ENCODE assay signal across 10 cellular contexts in genomic region chr21:41142051-41142795, GRCh38. TPM values are rescaled to one million over a fixed set of nuclear protein-coding genes. Genes with fewer than 3 reads are reported as not detected.
A peak's percentile ranks its signal among the peaks of the same experiment; 100 is the strongest.
DNase-seq lines count a peak whose midpoint lies in the region; ATAC-seq and TF ChIP-seq lines count a peak whose summit lies in the region.
"Had no signal": no experiment of that assay in that cellular context is flagged by ENCODE, and none has a peak within 500 bp of the region (broad histone marks: within the 10 kb centered on the region; RNA-seq: fewer than 3 reads in every experiment).

No MANE protein-coding gene starts in this region.

- H3K4me3 ChIP-seq in AG04450 (ENCODE audit: low read depth, low read length): no peak overlapping the region

- TF ChIP-seq CTCF in AG04450 (IDR thresholded peaks at IDR 0.05; ENCODE audit: low read depth, low read length) (no peak), endothelial cell (IDR thresholded peaks at IDR 0.05; ENCODE audit: unreplicated experiment) (no peak), GM10266 (IDR thresholded peaks at IDR 0.05; ENCODE audit: control insufficient read depth, insufficient read depth, low read depth, missing control alignments) (no peak)

- H3K4me1 Mint-ChIP-seq in endothelial cell (ENCODE audit: unreplicated experiment): peaks cover 22% of the 10 kb centered on the region
- H3K4me1 Mint-ChIP-seq: stimulated activated naive B cell treated with anti-CD40 and anti-IgM and Interleukin-4, amounts not matched to agents 10 μg/mL and 1 μg/mL and 100 μg/mL, for 72 hours had no signal

- peaks cover 14% of the 10 kb centered on the region for H3K36me3 Mint-ChIP-seq in endothelial cell (ENCODE audit: low read depth, unreplicated experiment)
- H3K36me3 Mint-ChIP-seq: stimulated activated naive B cell treated with anti-CD40 and anti-IgM and Interleukin-4, amounts not matched to agents 10 μg/mL and 1 μg/mL and 100 μg/mL, for 72 hours had no signal

- CTCF ChIA-PET in AG04450 (lab: Charles Lee): no interaction called here

- H3K27ac ChIP-seq in AG04450 (ENCODE audit: low read depth, low read length): no peak overlapping the region

- H3K27me3 Mint-ChIP-seq in endothelial cell (ENCODE audit: unreplicated experiment): peaks cover 12% of the 10 kb centered on the region

- H3K27ac Mint-ChIP-seq in endothelial cell (ENCODE audit: unreplicated experiment): no peak overlapping the region
- H3K27ac Mint-ChIP-seq: stimulated activated naive B cell treated with anti-CD40 and anti-IgM and Interleukin-4, amounts not matched to agents 10 μg/mL and 1 μg/mL and 100 μg/mL, for 72 hours had no signal

- peaks cover 7% of the 10 kb centered on the region for H3K9me3 Mint-ChIP-seq in endothelial cell (ENCODE audit: unreplicated experiment)
- H3K9me3 Mint-ChIP-seq: stimulated activated naive B cell treated with anti-CD40 and anti-IgM and Interleukin-4, amounts not matched to agents 10 μg/mL and 1 μg/mL and 100 μg/mL, for 72 hours had no signal

- ATAC-seq in GM21367 (IDR thresholded peaks at IDR 0.05; ENCODE audit: unreplicated experiment): no peak
- no peak for ATAC-seq in HG02884 (IDR thresholded peaks at IDR 0.05; ENCODE audit: unreplicated experiment)
- ATAC-seq: stimulated activated naive B cell treated with anti-CD40 and anti-IgM and Interleukin-4, amounts not matched to agents 10 μg/mL and 1 μg/mL and 100 μg/mL, for 72 hours had no signal

- no peak overlapping the region for H3K4me3 Mint-ChIP-seq in endothelial cell (ENCODE audit: unreplicated experiment)
- H3K4me3 Mint-ChIP-seq: stimulated activated naive B cell treated with anti-CD40 and anti-IgM and Interleukin-4, amounts not matched to agents 10 μg/mL and 1 μg/mL and 100 μg/mL, for 72 hours had no signal

- POLR2A ChIA-PET in AG04450 (lab: Yijun Ruan, JAX): no interaction called here

- H3K9me3 ChIP-seq in AG04450 (ENCODE audit: control insufficient read depth, insufficient read depth, low read length): peaks cover 2% of the 10 kb centered on the region; the same call in 1 of the 2 replicates

- DNase-seq in AG04450 (ENCODE audit: low read depth, low spot score) (peak; percentile 6), NCI-H1092 (lab: John Stamatoyannopoulos, UW) (peak; percentile 38), cerebellar cortex (ENCODE audit: low spot score) (peak; percentile 5), mesenteric fat pad (ENCODE audit: low spot score) (peak; percentile 82), endothelial cell (ENCODE audit: low spot score) (no peak), GM10266 (ENCODE audit: extremely low spot score) (no peak)
- DNase-seq: cerebellar nuclear complex; stimulated activated naive B cell treated with anti-CD40 and anti-IgM and Interleukin-4, amounts not matched to agents 10 μg/mL and 1 μg/mL and 100 μg/mL, for 72 hours had no signal

- H3K27me3 ChIP-seq in AG04450 (ENCODE audit: control insufficient read depth, insufficient read depth, low read length): no peaks in the 10 kb centered on the region

RNA-seq across cellular contexts. Expression of gene BACE2, which starts 25.7 kb away (rescaled TPM):
- polyA plus RNA-seq in AG04450 (2011; rRNA removed): 61.4 and 66.8 TPM in 2 replicates
- 38.5 and 40.7 TPM in 2 replicates for polyA minus RNA-seq in AG04450 (2011; rRNA and poly(A)+ RNA removed)
- 25.8 TPM for total RNA-seq in mesenteric fat pad
- 151 TPM for total RNA-seq in endothelial cell (ENCODE audit: unreplicated experiment)

Comparison
In these comparisons a context has a peak if more than half of its experiments do, and no peak if none do; other contexts are left out.
1. DNase-seq: peak in AG04450 (single experiment), NCI-H1092 (single experiment), cerebellar cortex (single experiment) and mesenteric fat pad (single experiment); none in endothelial cell (single experiment) and GM10266 (single experiment).